ENCODE assay signal across 26 cellular contexts in genomic region chr17:9051561-9051960, GRCh38.
"Had no signal": no experiment of that assay in that cellular context is flagged by ENCODE, and none has a peak within 500 bp of the region (broad histone marks: within the 10 kb centered on the region; RNA-seq: fewer than 3 reads in every experiment).

No MANE protein-coding gene starts in this region.

- ATAC-seq: activated CD4-positive, alpha-beta T cell treated with anti-CD3 and anti-CD28 coated beads for 36 hours; effector memory CD8-positive, alpha-beta T cell; stimulated activated memory B cell treated with anti-CD40 and anti-IgM and Interleukin-4, amounts not matched to agents 10 μg/mL and 1 μg/mL and 100 μg/mL, for 72 hours; stimulated activated naive CD8-positive, alpha-beta T cell treated with anti-CD3 and anti-CD28 coated beads, Interleukin-15, amount 100 ng/mL, for 72 hours had no signal

- H3K9me3 ChIP-seq: adrenal gland, neutrophil, prostate gland, upper lobe of right lung had no signal

- DNase-seq: activated CD4-positive, alpha-beta T cell treated with anti-CD3 and anti-CD28 coated beads for 36 hours; activated CD4-positive, alpha-beta T cell treated with anti-CD3 and anti-CD28 coated beads, Interleukin-2, amount 50 U/mL, for 4 hours; activated CD4-positive, CD25-positive, alpha-beta regulatory T cell; activated effector memory CD4-positive, alpha-beta T cell treated with Interleukin-2 at 50 U/mL for 16 hours; activated naive CD4-positive, alpha-beta T cell treated with Interleukin-2 at 50 U/mL for 16 hours; activated naive CD8-positive, alpha-beta T cell treated with anti-CD3 and anti-CD28 coated beads for 36 hours; activated T-cell treated with anti-CD3 and anti-CD28 coated beads for 4 hours; adrenal gland; aorta; cortex of kidney; effector memory CD8-positive, alpha-beta T cell; esophagus squamous epithelium; left lung; retina; sigmoid colon; small intestine; stimulated activated CD4-positive, alpha-beta T cell treated with anti-CD3 and anti-CD28 coated beads, Interleukin-1b, Interleukin-23, amount 100 ng/mL, for 48 hours; stimulated activated CD4-positive, alpha-beta T cell treated with anti-CD3 and anti-CD28 coated beads, Interleukin-4, amount 100 ng/mL, for 4 hours; stimulated activated CD8-positive, alpha-beta memory T cell treated with anti-CD3 and anti-CD28 coated beads, Interleukin-4, amount 100 ng/mL, for 48 hours; stimulated activated naive CD8-positive, alpha-beta T cell treated with anti-CD3 and anti-CD28 coated beads, Interleukin-15, amount 100 ng/mL, for 72 hours; T-helper 1 cell; upper lobe of right lung had no signal

- H3K36me3 ChIP-seq: adrenal gland, left lung, neutrophil, prostate gland, sigmoid colon, upper lobe of right lung had no signal

- H3K4me3 ChIP-seq: adrenal gland, esophagus squamous epithelium, left lung, lung, prostate gland, sigmoid colon, upper lobe of right lung had no signal

- H3K4me1 ChIP-seq: adrenal gland, left lung, prostate gland, upper lobe of right lung had no signal

- H3K27ac ChIP-seq: adrenal gland, left lung, neutrophil, upper lobe of right lung had no signal

- H3K27me3 ChIP-seq: adrenal gland, esophagus squamous epithelium, left lung, neutrophil, sigmoid colon, upper lobe of right lung had no signal
